In the genomic region with DNA sequence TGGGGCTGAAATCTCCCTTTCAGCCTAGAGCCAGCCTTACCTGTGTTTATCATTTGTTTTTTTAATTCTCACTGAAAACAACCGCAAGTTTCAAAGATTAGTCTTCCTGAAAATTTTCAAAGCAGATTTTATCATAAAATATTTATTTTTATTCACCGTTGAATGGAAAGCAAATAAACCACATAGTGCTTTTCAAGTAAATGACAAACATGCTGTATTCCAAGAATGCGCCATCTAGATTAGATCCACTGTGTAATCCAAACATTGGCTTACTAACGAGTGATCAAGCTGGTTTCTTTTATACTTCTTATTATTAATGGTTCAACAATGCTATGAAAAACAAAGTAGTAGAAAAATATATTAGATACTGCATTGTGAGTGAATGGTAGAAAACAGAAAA, we compare ENCODE assay signal across 9 cellular contexts.
"Had no signal": no experiment of that assay in that cellular context is flagged by ENCODE, and none has a peak within 500 bp of the region (broad histone marks: within the 10 kb centered on the region; RNA-seq: fewer than 3 reads in every experiment).

No MANE protein-coding gene starts in this region.

- H3K27ac ChIP-seq: HL-60, KMS-11 had no signal

- H3K9ac ChIP-seq: KMS-11 had no signal

- H3K4me3 ChIP-seq: GM23338 had no signal

- FAIRE-seq: H1, H54, HepG2 had no signal

- H3K4me2 ChIP-seq: GM23338, KMS-11 had no signal

- H2AFZ ChIP-seq: GM23338 had no signal

- ATAC-seq: GM23338, HepG2 had no signal

- DNase-seq: H9, HCEC 1CT, KBM-7 had no signal
